ENCODE assay signal across 8 cellular contexts in the genomic region with DNA sequence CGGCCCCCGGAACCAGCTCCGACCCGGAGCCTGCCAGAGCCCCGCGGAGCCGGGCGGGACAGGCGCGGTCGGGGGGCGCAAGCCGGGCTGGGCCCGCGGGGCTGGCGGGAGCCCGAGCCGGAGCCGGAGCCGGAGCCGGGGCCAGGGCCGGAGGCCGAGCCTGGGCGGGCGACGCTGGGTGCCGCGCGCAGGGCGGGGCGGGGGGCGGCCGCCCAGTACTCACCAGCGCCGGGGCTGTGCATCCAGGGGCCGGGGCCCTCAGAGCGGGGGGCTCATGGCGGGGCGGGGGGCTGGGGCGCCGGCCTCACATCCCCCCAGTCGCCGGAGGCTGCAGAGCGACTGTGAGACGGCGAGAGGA. TPM values are rescaled to one million over a fixed set of nuclear protein-coding genes. Genes with fewer than 3 reads are reported as not detected.
DNase-seq lines count a peak whose midpoint lies in the region; ATAC-seq and TF ChIP-seq lines count a peak whose summit lies in the region.

No MANE protein-coding gene starts in this region.

- DNase-seq in LNCaP clone FGC (ENCODE audit: low read depth) (no peak), neural crest cell (ENCODE audit: low read depth, low spot score) (no peak), NCI-H1417 (lab: John Stamatoyannopoulos, UW) (no peak), NCI-H146 (lab: John Stamatoyannopoulos, UW) (no peak), NCI-H524 (lab: John Stamatoyannopoulos, UW) (no peak)
- DNase-seq in effector memory CD4-positive, alpha-beta T cell, result no peak

- peak; percentile 9 for ATAC-seq in GM21447 (IDR thresholded peaks at IDR 0.05; ENCODE audit: unreplicated experiment)
- ATAC-seq in GM21360 (IDR thresholded peaks at IDR 0.05; ENCODE audit: unreplicated experiment), result no peak

- H3K9me3 Mint-ChIP-seq in neural crest cell, result no peaks in the 10 kb centered on the region

- H3K4me1 ChIP-seq in effector memory CD4-positive, alpha-beta T cell (ENCODE audit: control insufficient read depth, insufficient read depth, low read length, poor library complexity, severe bottlenecking), result peaks cover 68% of the 10 kb centered on the region

- H3K4me3 ChIP-seq in LNCaP clone FGC (ENCODE audit: low read depth, low read length), result peak overlapping the region; percentile 70
- H3K4me3 ChIP-seq in effector memory CD4-positive, alpha-beta T cell (ENCODE audit: insufficient read depth, low read depth, low read length, poor library complexity, severe bottlenecking), result peak overlapping the region; percentile 69

- no peaks in the 10 kb centered on the region for H3K36me3 Mint-ChIP-seq in neural crest cell (ENCODE audit: low read depth)

- TF ChIP-seq CTCF in LNCaP clone FGC (IDR thresholded peaks at IDR 0.05; ENCODE audit: control insufficient read depth, extremely low read depth, insufficient read depth) (no peak), neural crest cell (conservative IDR thresholded peaks at IDR 0.05) (no peak)

- H3K27me3 Mint-ChIP-seq in neural crest cell (ENCODE audit: low read depth), result no peaks in the 10 kb centered on the region

- H3K36me3 ChIP-seq in effector memory CD4-positive, alpha-beta T cell (ENCODE audit: control insufficient read depth, insufficient read depth, low read length), result no peaks in the 10 kb centered on the region

- H3K4me3 Mint-ChIP-seq in neural crest cell, result peak overlapping the region; percentile 38

- H3K27me3 ChIP-seq in effector memory CD4-positive, alpha-beta T cell (replicated peaks; ENCODE audit: control insufficient read depth, insufficient read depth, low read length, poor library complexity, severe bottlenecking), result no peaks in the 10 kb centered on the region

- H3K9me3 ChIP-seq in effector memory CD4-positive, alpha-beta T cell (ENCODE audit: control insufficient read depth, low read length), result no peaks in the 10 kb centered on the region

- peak overlapping the region; percentile 86 for H3K27ac ChIP-seq in effector memory CD4-positive, alpha-beta T cell (ENCODE audit: insufficient read depth, low read length, poor library complexity, severe bottlenecking)

- no peak overlapping the region for H3K27ac Mint-ChIP-seq in neural crest cell (ENCODE audit: unreplicated experiment)

- peaks cover 72% of the 10 kb centered on the region for H3K4me1 Mint-ChIP-seq in neural crest cell

RNA-seq across cellular contexts. Expression of gene HDAC7, which starts 0.2 kb away (rescaled TPM):
- 76.0 and 76.6 TPM in 2 replicates for total RNA-seq in neural crest cell

RNA-seq across cellular contexts. Expression of gene SLC48A1, which starts 46.5 kb away (rescaled TPM):
- total RNA-seq in neural crest cell, result 11.6 and 13.0 TPM in 2 replicates
